Comparison of ENCODE assay signal across 15 cellular contexts in the genomic region with DNA sequence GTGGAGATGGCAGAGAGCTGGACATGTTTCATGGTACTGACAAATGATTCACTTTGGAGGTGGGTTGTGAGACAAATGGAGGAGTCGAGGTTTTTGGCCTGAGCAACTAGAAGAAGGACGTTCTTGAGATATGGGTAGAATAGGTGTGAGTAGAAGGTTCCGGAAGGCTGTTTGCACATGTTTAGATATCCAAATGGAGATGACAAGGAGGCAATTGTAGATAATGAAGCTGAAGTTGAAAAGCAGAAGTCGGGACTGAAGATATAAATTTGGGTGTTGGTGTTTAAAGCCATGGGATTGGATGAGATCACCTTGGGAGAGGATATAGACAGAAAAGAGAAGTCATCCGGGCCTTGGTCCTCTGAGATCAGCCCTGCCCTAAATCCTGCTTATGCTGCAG.
"Had no signal": no experiment of that assay in that cellular context is flagged by ENCODE, and none has a peak within 500 bp of the region (broad histone marks: within the 10 kb centered on the region; RNA-seq: fewer than 3 reads in every experiment).

No MANE protein-coding gene starts in this region.

- H3K9me3 Mint-ChIP-seq: brain had no signal

- H3K27ac Mint-ChIP-seq: activated CD4-positive, alpha-beta T cell treated with anti-CD3 and anti-CD28 coated beads, Interleukin-2, amount 10 ng/mL, durations not matched to agents 7 days and 5 days; activated T-helper 2 cell treated with anti-CD3 and anti-CD28 coated beads, Interferon-gamma antibody, Interleukin-2, Interleukin-4, amounts not matched to agents 10 μg/mL and 5 μg/mL and 100 μg/mL, durations not matched to agents 14 hours and 24 hours and 36 hours; brain had no signal

- H3K36me3 ChIP-seq: upper lobe of left lung had no signal

- H3K4me2 ChIP-seq: hepatocyte had no signal

- DNase-seq: activated CD4-positive, alpha-beta T cell treated with anti-CD3 and anti-CD28 coated beads, Interleukin-2, amount 10 ng/mL, durations not matched to agents 7 days and 5 days; activated CD4-positive, CD25-positive, alpha-beta regulatory T cell; activated naive CD4-positive, alpha-beta T cell treated with anti-CD3 and anti-CD28 coated beads, Interleukin-2, amount 50 U/mL, for 16 hours; activated T-cell treated with anti-CD3 and anti-CD28 coated beads for 4 hours; effector memory CD4-positive, alpha-beta T cell; kidney; left ventricle myocardium superior; stimulated activated CD4-positive, alpha-beta T cell treated with anti-CD3 and anti-CD28 coated beads, Interleukin-2, amount 100 ng/mL, for 48 hours; stimulated activated naive CD4-positive, alpha-beta T cell treated with Interleukin-2 at 50 U/mL for 16 hours; T-helper 9 cell; upper lobe of left lung had no signal

- H2AFZ ChIP-seq: hepatocyte had no signal

- H3K9me3 ChIP-seq: upper lobe of left lung had no signal

- H3K4me3 ChIP-seq: hepatocyte, upper lobe of left lung had no signal

- ATAC-seq: left ventricle myocardium superior had no signal

- H3K27me3 ChIP-seq: hepatocyte, upper lobe of left lung had no signal

- H3K36me3 Mint-ChIP-seq: brain had no signal

- H3K4me3 Mint-ChIP-seq: activated CD4-positive, alpha-beta T cell treated with anti-CD3 and anti-CD28 coated beads, Interleukin-2, amount 10 ng/mL, durations not matched to agents 7 days and 5 days; brain; neural crest cell had no signal

- H3K4me1 Mint-ChIP-seq: brain, neural crest cell had no signal

- H3K27ac ChIP-seq: hepatocyte, upper lobe of left lung had no signal
